8 cellular contexts compared by ENCODE assay signal in genomic region chr4:88457307-88458090, GRCh38.
A peak's percentile ranks its signal among the peaks of the same experiment; 100 is the strongest.
DNase-seq lines count a peak whose midpoint lies in the region; ATAC-seq and TF ChIP-seq lines count a peak whose summit lies in the region.

No MANE protein-coding gene starts in this region.

- H3K27ac Mint-ChIP-seq in effector memory CD8-positive, alpha-beta T cell = peak overlapping the region; percentile 98 to 99
- peak overlapping the region; percentile 99 for H3K27ac Mint-ChIP-seq in stimulated activated naive B cell treated with anti-CD40 and anti-IgM and Interleukin-4, amounts not matched to agents 10 μg/mL and 1 μg/mL and 100 μg/mL, for 72 hours

- DNase-seq in Ammon's horn (ENCODE audit: low spot score) = peak; percentile 15
- peak in 2 of 3 experiments; percentile 48 for DNase-seq in effector memory CD8-positive, alpha-beta T cell
- peak; percentile 24 for DNase-seq in midbrain (lab: John Stamatoyannopoulos, UW)
- DNase-seq in stimulated activated naive B cell treated with anti-CD40 and anti-IgM and Interleukin-4, amounts not matched to agents 10 μg/mL and 1 μg/mL and 100 μg/mL, for 72 hours = no peak
- no peak for DNase-seq in NCI-H2107 treated with DMSO at 0.1 percent for 48 hours (lab: John Stamatoyannopoulos, UW; ENCODE audit: unreplicated experiment)

- no peaks in the 10 kb centered on the region for H3K9me3 Mint-ChIP-seq in effector memory CD8-positive, alpha-beta T cell
- peaks cover 0 to 1% of the 10 kb centered on the region in 2 donors for H3K9me3 Mint-ChIP-seq in stimulated activated naive B cell treated with anti-CD40 and anti-IgM and Interleukin-4, amounts not matched to agents 10 μg/mL and 1 μg/mL and 100 μg/mL, for 72 hours

- no peaks in the 10 kb centered on the region for H3K27me3 Mint-ChIP-seq in effector memory CD8-positive, alpha-beta T cell
- no peaks in the 10 kb centered on the region for H3K27me3 Mint-ChIP-seq in stimulated activated naive B cell treated with anti-CD40 and anti-IgM and Interleukin-4, amounts not matched to agents 10 μg/mL and 1 μg/mL and 100 μg/mL, for 72 hours

- peaks cover 9 to 13% of the 10 kb centered on the region in 2 donors for H3K4me1 Mint-ChIP-seq in effector memory CD8-positive, alpha-beta T cell (ENCODE audit: low read depth in 2 of 2)
- H3K4me1 Mint-ChIP-seq in stimulated activated naive B cell treated with anti-CD40 and anti-IgM and Interleukin-4, amounts not matched to agents 10 μg/mL and 1 μg/mL and 100 μg/mL, for 72 hours = peaks cover 5 to 13% of the 10 kb centered on the region in 2 donors

- peak overlapping the region; percentile 22; the same call in 1 of the 2 replicates for H3K27ac ChIP-seq in VCaP

- ATAC-seq in GM19025 (IDR thresholded peaks at IDR 0.05; ENCODE audit: low read depth, unreplicated experiment) = peak; percentile 34
- ATAC-seq in HG03108 (IDR thresholded peaks at IDR 0.05; ENCODE audit: unreplicated experiment) = peak; percentile 28
- ATAC-seq in effector memory CD8-positive, alpha-beta T cell (replicated peaks) = peak; percentile 65
- peak; percentile 58 to 60 for ATAC-seq in stimulated activated naive B cell treated with anti-CD40 and anti-IgM and Interleukin-4, amounts not matched to agents 10 μg/mL and 1 μg/mL and 100 μg/mL, for 72 hours (replicated peaks)

- TF ChIP-seq CTCF in VCaP (conservative IDR thresholded peaks at IDR 0.05) = no peak

- peaks cover 23% of the 10 kb centered on the region for H3K36me3 Mint-ChIP-seq in effector memory CD8-positive, alpha-beta T cell (ENCODE audit: insufficient read depth)
- peaks cover 5 to 8% of the 10 kb centered on the region in 2 donors for H3K36me3 Mint-ChIP-seq in stimulated activated naive B cell treated with anti-CD40 and anti-IgM and Interleukin-4, amounts not matched to agents 10 μg/mL and 1 μg/mL and 100 μg/mL, for 72 hours

- H3K4me3 Mint-ChIP-seq in effector memory CD8-positive, alpha-beta T cell = peak overlapping the region; percentile 90 to 91
- peak overlapping the region; percentile 96 to 99 for H3K4me3 Mint-ChIP-seq in stimulated activated naive B cell treated with anti-CD40 and anti-IgM and Interleukin-4, amounts not matched to agents 10 μg/mL and 1 μg/mL and 100 μg/mL, for 72 hours

Comparison
In these comparisons a context has a peak if more than half of its experiments do, and no peak if none do; other contexts are left out.
1. DNase-seq: peak in Ammon's horn (single experiment), effector memory CD8-positive, alpha-beta T cell (2 of 3) and midbrain (single experiment); none in stimulated activated naive B cell treated with anti-CD40 and anti-IgM and Interleukin-4, amounts not matched to agents 10 μg/mL and 1 μg/mL and 100 μg/mL, for 72 hours (single experiment) and NCI-H2107 treated with DMSO at 0.1 percent for 48 hours (single experiment).
2. Peak in every context shown above with its lines, with median percentiles within 50 percentile points of each other: ATAC-seq.